ENCODE assay signal across 10 cellular contexts in the genomic region with DNA sequence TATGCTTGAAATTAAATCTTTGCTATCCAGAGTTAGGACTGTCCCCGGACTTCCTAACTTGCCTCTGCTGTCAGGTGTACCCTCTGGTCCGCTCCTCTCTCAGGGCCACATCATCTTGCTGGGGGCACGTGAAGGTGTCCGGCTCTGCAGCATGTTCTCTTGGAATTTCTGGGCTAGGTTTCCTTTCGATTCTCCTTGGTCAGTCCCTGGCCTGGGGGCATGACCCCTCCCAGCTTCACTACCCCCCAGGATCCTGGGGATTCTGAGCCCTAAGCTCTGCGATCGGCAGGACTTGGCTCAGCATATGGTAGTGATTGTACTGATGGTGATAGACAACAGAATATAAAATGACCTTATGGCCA. TPM values are rescaled to one million over a fixed set of nuclear protein-coding genes. Genes with fewer than 3 reads are reported as not detected.
DNase-seq lines count a peak whose midpoint lies in the region; ATAC-seq and TF ChIP-seq lines count a peak whose summit lies in the region.
"Had no signal": no experiment of that assay in that cellular context is flagged by ENCODE, and none has a peak within 500 bp of the region (broad histone marks: within the 10 kb centered on the region; RNA-seq: fewer than 3 reads in every experiment).

No MANE protein-coding gene starts in this region.

- no peaks in the 10 kb centered on the region for H3K9me2 ChIP-seq in DOHH2 (replicated peaks; ENCODE audit: control insufficient read depth, low read length)

- H4K20me1 ChIP-seq in DOHH2 (ENCODE audit: control insufficient read depth, insufficient read depth, low read depth, low read length): no peaks in the 10 kb centered on the region

- no peaks in the 10 kb centered on the region for H3K9me3 ChIP-seq in DOHH2 (ENCODE audit: control insufficient read depth, insufficient read depth, low read length)
- H3K9me3 ChIP-seq: mucosa of descending colon had no signal

- 0 out of 2 replicates have a peak, but pooled peaks cover 3% of the 10 kb centered on the region for H3K36me3 ChIP-seq in DOHH2 (ENCODE audit: control insufficient read depth, low read length)
- H3K36me3 ChIP-seq in rectal smooth muscle tissue (ENCODE audit: control insufficient read depth, insufficient read depth, low read length): peaks cover 5% of the 10 kb centered on the region

- DNase-seq in RWPE1 (ENCODE audit: low spot score) (no peak), epithelial cell of proximal tubule (ENCODE audit: low read depth) (no peak), retina (no peak), NCI-H2029 treated with DMSO at 0.1 percent for 48 hours (lab: John Stamatoyannopoulos, UW) (no peak), NCI-H748 treated with DMSO at 0.1 percent for 48 hours (lab: John Stamatoyannopoulos, UW) (no peak)

- H3K4me1 ChIP-seq in DOHH2 (ENCODE audit: control insufficient read depth, low read length) (peaks cover 48% of the 10 kb centered on the region), rectal smooth muscle tissue (ENCODE audit: control insufficient read depth, insufficient read depth, low read length) (peaks cover 3% of the 10 kb centered on the region)

- H3K27me3 ChIP-seq in DOHH2 (ENCODE audit: control insufficient read depth, low read length) (no peaks in the 10 kb centered on the region), rectal smooth muscle tissue (ENCODE audit: control insufficient read depth, insufficient read depth, low read length) (no peaks in the 10 kb centered on the region)

- POLR2A ChIA-PET in RWPE1 (lab: Yijun Ruan, JAX; ENCODE audit: low non-redundant PET): interaction anchor here (0.9 kb wide), 2 partner anchors 11 to 114 kb away, joined by 5 to 15 read pairs; no protein-coding TSS in a partner anchor

- peak overlapping the region; percentile 89 for H3K4me3 ChIP-seq in DOHH2 (ENCODE audit: low read length)
- peak overlapping the region; percentile 47 for H3K4me3 ChIP-seq in epithelial cell of proximal tubule (ENCODE audit: low read depth, low read length)
- peak overlapping the region; percentile 63 for H3K4me3 ChIP-seq in rectal smooth muscle tissue (ENCODE audit: low read length)
- H3K4me3 ChIP-seq: SK-N-MC had no signal

- CTCF ChIA-PET in RWPE1 (lab: Yijun Ruan, JAX): interaction anchor here (0.5 to 1.5 kb wide), 3 partner anchors 14 to 1176 kb away, joined by 3 to 7 read pairs (median 4); no protein-coding TSS in a partner anchor

- no peak for ATAC-seq in HG03378 (IDR thresholded peaks at IDR 0.05; ENCODE audit: unreplicated experiment)

- H3K79me2 ChIP-seq in DOHH2 (ENCODE audit: control insufficient read depth, low read length): peaks cover 5% of the 10 kb centered on the region

- TF ChIP-seq CTCF in DOHH2 (IDR thresholded peaks at IDR 0.05; ENCODE audit: low read depth, low read length, poor library complexity, severe bottlenecking) (no peak), RWPE1 (conservative IDR thresholded peaks at IDR 0.05; ENCODE audit: low read depth) (no peak), epithelial cell of proximal tubule (conservative IDR thresholded peaks at IDR 0.05; ENCODE audit: low read depth, low read length) (no peak)

- H3K27ac ChIP-seq in DOHH2 (ENCODE audit: low read depth, low read length) (no peak overlapping the region), RWPE1 (peak overlapping the region; percentile 89), rectal smooth muscle tissue (ENCODE audit: low read depth, low read length) (peak overlapping the region; percentile 64)
- H3K27ac ChIP-seq: SK-N-MC had no signal

- peak overlapping the region; percentile 99 for H3K4me2 ChIP-seq in DOHH2 (ENCODE audit: low read length)

- H3F3A ChIP-seq in DOHH2 (ENCODE audit: control insufficient read depth, insufficient read depth): peaks cover 6% of the 10 kb centered on the region

- no peak overlapping the region for H3K9ac ChIP-seq in rectal smooth muscle tissue (ENCODE audit: low read length)

RNA-seq across cellular contexts. Expression of a gene that starts 5.1 kb away (rescaled TPM):
- total RNA-seq in epithelial cell of proximal tubule: 286 and 453 TPM in 2 replicates

RNA-seq across cellular contexts. Expression of a gene that starts 44.3 kb away (rescaled TPM):
- total RNA-seq in epithelial cell of proximal tubule: 16.4 and 38.5 TPM in 2 replicates
